In genomic region chr2:143725425-143725824, GRCh38 we compare ENCODE assay signal across 32 cellular contexts.
"Had no signal": no experiment of that assay in that cellular context is flagged by ENCODE, and none has a peak within 500 bp of the region (broad histone marks: within the 10 kb centered on the region; RNA-seq: fewer than 3 reads in every experiment).

No MANE protein-coding gene starts in this region.

- FAIRE-seq: endometrium, endothelial cell of umbilical vein had no signal

- H3K4me3 ChIP-seq: adrenal gland, body of pancreas, cardiac muscle cell, colonic mucosa, esophagus squamous epithelium, gastroesophageal sphincter, heart right ventricle had no signal

- ATAC-seq: activated CD4-positive, alpha-beta T cell treated with anti-CD3 and anti-CD28 coated beads for 36 hours; activated CD8-positive, alpha-beta memory T cell treated with anti-CD3 and anti-CD28 coated beads, Interleukin-2, amount 10 ng/mL, durations not matched to agents 7 days and 5 days; activated CD8-positive, alpha-beta T cell treated with anti-CD3 and anti-CD28 coated beads, Interleukin-2, amount 10 ng/mL, durations not matched to agents 7 days and 5 days; activated naive CD8-positive, alpha-beta T cell treated with anti-CD3 and anti-CD28 coated beads, Interleukin-2, amount 50 U/mL, for 24 hours; body of pancreas; gastroesophageal sphincter; heart right ventricle had no signal

- H3K36me3 ChIP-seq: adrenal gland, cardiac muscle cell, colonic mucosa, esophagus squamous epithelium, gastroesophageal sphincter, heart right ventricle had no signal

- H3K27ac ChIP-seq: adrenal gland, body of pancreas, cardiac muscle cell, colonic mucosa, epithelial cell of prostate, esophagus squamous epithelium, gastroesophageal sphincter, heart right ventricle had no signal

- H3K4me1 ChIP-seq: adrenal gland, body of pancreas, colonic mucosa, gastroesophageal sphincter had no signal

- H3K27me3 ChIP-seq: adrenal gland, body of pancreas, cardiac muscle cell, colonic mucosa, heart right ventricle had no signal

- DNase-seq: activated CD4-positive, alpha-beta memory T cell treated with anti-CD3 and anti-CD28 coated beads for 36 hours; activated CD4-positive, alpha-beta T cell treated with anti-CD3 and anti-CD28 coated beads for 36 hours; activated CD4-positive, alpha-beta T cell treated with anti-CD3 and anti-CD28 coated beads, Interleukin-2, amount 10 ng/mL, durations not matched to agents 24 days and 14 days; activated CD4-positive, CD25-positive, alpha-beta regulatory T cell; activated CD4-positive, CD25-positive, alpha-beta regulatory T cell treated with anti-CD3 and anti-CD28 coated beads, Interleukin-2, amount 50 U/mL, for 72 hours; activated CD8-positive, alpha-beta memory T cell treated with anti-CD3 and anti-CD28 coated beads, Interleukin-2, amount 10 ng/mL, durations not matched to agents 7 days and 5 days; activated CD8-positive, alpha-beta memory T cell treated with anti-CD3 and anti-CD28 coated beads, Interleukin-2, amount 50 U/mL, for 4 hours; activated CD8-positive, alpha-beta T cell treated with anti-CD3 and anti-CD28 coated beads, Interleukin-2, amount 10 ng/mL, durations not matched to agents 7 days and 5 days; activated effector memory CD4-positive, alpha-beta T cell treated with anti-CD3 and anti-CD28 coated beads, Interleukin-2, amount 50 U/mL, for 16 hours; activated naive CD4-positive, alpha-beta T cell treated with anti-CD3 and anti-CD28 coated beads for 36 hours; activated naive CD8-positive, alpha-beta T cell treated with anti-CD3 and anti-CD28 coated beads for 36 hours; activated naive CD8-positive, alpha-beta T cell treated with anti-CD3 and anti-CD28 coated beads, Interleukin-2, amount 50 U/mL, for 24 hours; activated T-cell treated with anti-CD3 and anti-CD28 coated beads, Interleukin-2, amount 50 U/mL, for 1 hour; activated T-cell treated with anti-CD3 and anti-CD28 coated beads, Interleukin-2, amount 50 U/mL, for 48 hours; adrenal gland; amygdala; aorta; body of pancreas; central memory CD4-positive, alpha-beta T cell; cerebellar nuclear complex; colonic mucosa; effector CD8-positive, alpha-beta T cell; esophagus squamous epithelium; foreskin melanocyte; heart right ventricle; T-helper 1 cell; T-helper 2 cell had no signal

- H3K9me3 ChIP-seq: adrenal gland, body of pancreas, colonic mucosa, esophagus squamous epithelium, gastroesophageal sphincter, heart right ventricle had no signal
